15 cellular contexts compared by ENCODE assay signal in the genomic region with DNA sequence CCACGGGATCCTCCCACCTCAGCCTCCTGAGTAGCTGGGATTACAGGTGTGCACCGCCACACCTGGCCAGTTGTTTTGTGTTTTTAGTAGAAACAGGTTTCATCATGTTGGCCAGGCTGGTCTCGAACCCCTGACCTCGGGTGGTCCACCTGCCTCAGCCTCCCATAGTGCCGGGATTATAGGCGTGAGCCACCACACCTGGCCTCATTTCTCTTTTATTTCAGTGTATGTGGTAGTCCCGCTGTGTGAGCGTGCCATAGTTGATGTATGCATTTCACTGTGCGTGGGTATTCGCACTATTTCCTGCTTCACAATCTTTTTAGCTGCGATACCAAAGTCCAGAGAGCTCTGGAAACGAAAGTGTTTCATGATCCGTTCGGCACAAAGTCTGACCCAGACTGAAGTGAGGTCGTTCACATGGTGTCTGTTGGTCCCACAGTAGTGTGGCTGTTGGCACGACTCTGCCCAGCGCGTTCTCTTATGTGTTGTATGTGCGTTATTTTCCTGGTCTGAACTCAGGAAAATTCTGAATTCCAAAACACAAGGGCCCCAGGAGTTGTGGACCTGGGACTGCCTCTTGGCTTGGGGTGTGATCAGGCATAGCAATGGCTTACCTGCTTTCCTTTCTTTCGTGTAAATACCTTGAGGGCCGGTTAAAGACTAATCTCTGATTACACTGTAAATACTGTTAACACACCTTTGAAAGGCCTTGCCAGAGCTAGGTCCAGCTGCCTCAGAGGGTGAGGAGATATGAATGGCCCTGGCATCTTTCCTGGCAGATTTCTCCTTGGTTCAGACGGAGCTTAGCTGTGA. TPM values are rescaled to one million over a fixed set of nuclear protein-coding genes. Genes with fewer than 3 reads are reported as not detected.
DNase-seq lines count a peak whose midpoint lies in the region; ATAC-seq and TF ChIP-seq lines count a peak whose summit lies in the region.
"Had no signal": no experiment of that assay in that cellular context is flagged by ENCODE, and none has a peak within 500 bp of the region (broad histone marks: within the 10 kb centered on the region; RNA-seq: fewer than 3 reads in every experiment).

No MANE protein-coding gene starts in this region.

- ATAC-seq in left lobe of liver = peak; percentile 85
- ATAC-seq: naive thymus-derived CD4-positive, alpha-beta T cell; SK-N-SH treated with all-trans-retinoic acid at 6 μM for 48 hours had no signal

- H3K4me3 ChIP-seq in Peyer's patch = peak overlapping the region in 2 of 4 donors; percentile 22 to 44
- no peak overlapping the region for H3K4me3 ChIP-seq in prostate gland
- H3K4me3 ChIP-seq in spleen = no peak overlapping the region
- H3K4me3 ChIP-seq: PC-9 had no signal

- peak; percentile 19 to 42 for TF ChIP-seq POLR2A in Peyer's patch (IDR thresholded peaks at IDR 0.05)
- no peak for TF ChIP-seq POLR2A in prostate gland (IDR thresholded peaks at IDR 0.05)
- TF ChIP-seq POLR2A in spleen (IDR thresholded peaks at IDR 0.05) = no peak

- H3K4me1 ChIP-seq in Peyer's patch = peaks cover 6 to 76% (median 20%) of the 10 kb centered on the region in 4 donors
- peaks cover 6% of the 10 kb centered on the region for H3K4me1 ChIP-seq in prostate gland (replicated peaks)
- peaks cover 23 to 95% (median 64%) of the 10 kb centered on the region in 6 donors for H3K4me1 ChIP-seq in spleen

- in situ Hi-C loops in G401 (cut with HindIII; ENCODE audit: low sequenced_read_pairs) = no loop called here

- WGBS in prostate gland = 60% methylated on average over 22 of the region's 22 CpGs
- WGBS in spleen, 5 donors = 87 to 95% (median 93%) methylated on average over 22 of the region's 22 CpGs

- no peak for TF ChIP-seq CTCF in Peyer's patch (IDR thresholded peaks at IDR 0.05)
- TF ChIP-seq CTCF in prostate gland (IDR thresholded peaks at IDR 0.05) = no peak
- no peak for TF ChIP-seq CTCF in spleen (IDR thresholded peaks at IDR 0.05 in 8 of 11, conservative IDR thresholded peaks at IDR 0.05 in 3 of 11)

- H3K36me3 ChIP-seq in Peyer's patch (peaks cover 0 to 72% (median 0%) of the 10 kb centered on the region in 3 donors), prostate gland (peaks cover 4 to 11% of the 10 kb centered on the region in 2 donors), spleen (peaks cover 0 to 100% (median 90%) of the 10 kb centered on the region in 6 donors)

- H3K27me3 ChIP-seq in Peyer's patch (no peaks in the 10 kb centered on the region), prostate gland (replicated peaks; ENCODE audit: insufficient read depth) (no peaks in the 10 kb centered on the region), spleen (replicated peaks in 1 of 7) (no peaks in the 10 kb centered on the region)

- H3K27ac ChIP-seq in Peyer's patch (peak overlapping the region in 3 of 4 donors; percentile 65 to 97 (median 90)), prostate gland (peak overlapping the region; percentile 0 to 65), spleen (no peak overlapping the region)
- H3K27ac ChIP-seq: PC-9 had no signal

- DNase-seq in ELF-1 (ENCODE audit: low read depth, low spot score) (peak; percentile 13), Peyer's patch (peak in 2 of 3 donors; percentile 80 to 82), left lobe of liver (ENCODE audit: low spot score) (peak; percentile 82), prostate gland (ENCODE audit: low spot score) (peak; percentile 74), G401 (ENCODE audit: low spot score) (no peak), spleen (no peak), OCI-M1 (lab: John Stamatoyannopoulos, UW) (no peak)
- DNase-seq in activated CD4-positive, CD25-positive, alpha-beta regulatory T cell treated with anti-CD3 and anti-CD28 coated beads, Interleukin-2, amount 50 U/mL, for 72 hours = no peak
- DNase-seq: activated CD4-positive, alpha-beta memory T cell treated with anti-CD3 and anti-CD28 coated beads, Interleukin-2, amount 10 ng/mL, durations not matched to agents 7 days and 5 days; H9; hypothalamus; NCI-H1694; PC-9 had no signal

- intact Hi-C loops in prostate gland (cut with DNase I) (no loop called here), spleen (cut with DNase I; ENCODE audit: low total_unique reads) (no loop called here)

- H3K9me3 ChIP-seq in Peyer's patch (no peaks in the 10 kb centered on the region), prostate gland (no peaks in the 10 kb centered on the region), spleen (no peaks in the 10 kb centered on the region)

RNA-seq across cellular contexts. Expression of gene EPN1, which starts 8.6 kb away (rescaled TPM):
- 100 to 1,000 TPM; 120 to 241 (median 163) TPM for total RNA-seq in Peyer's patch
- total RNA-seq in left lobe of liver = 148 TPM
- total RNA-seq in prostate gland = 100 to 1,000 TPM; 160 to 345 TPM
- total RNA-seq in G401 (2014; rRNA removed; shearing (Covaris generic)) = 40.6 and 89.1 TPM in 2 replicates
- 100 to 1,000 TPM; 100 to 166 (median 129) TPM for total RNA-seq in spleen
- 100 to 1,000 TPM in 1 of 3 donors, 10 to 100 TPM in 2; 36.8 to 115 (median 42.6) TPM for polyA plus RNA-seq in spleen

RNA-seq across cellular contexts. Expression of gene U2AF2, which starts 28.8 kb away (rescaled TPM):
- total RNA-seq in Peyer's patch = 100 to 1,000 TPM; 132 to 292 (median 159) TPM
- 61.7 TPM for total RNA-seq in left lobe of liver
- 100 to 1,000 TPM in 1 of 2 donors, 10 to 100 TPM in 1; 99.2 to 224 TPM for total RNA-seq in prostate gland
- total RNA-seq in G401 (2014; rRNA removed; shearing (Covaris generic)) = 239 and 262 TPM in 2 replicates
- 100 to 1,000 TPM; 109 to 218 (median 176) TPM for total RNA-seq in spleen
- 100 to 1,000 TPM in 1 of 3 donors, 10 to 100 TPM in 2; 67.2 to 190 (median 85.5) TPM for polyA plus RNA-seq in spleen

RNA-seq across cellular contexts. Expression of gene CCDC106, which starts 35.6 kb away (rescaled TPM):
- total RNA-seq in Peyer's patch (10 to 100 TPM in 3 of 4 donors, 1 to 10 TPM in 1; 8.1 to 17.4 (median 14.0) TPM), left lobe of liver (13.5 TPM), prostate gland (10 to 100 TPM; 17.7 to 70.2 TPM), spleen (10 to 100 TPM; 11.9 to 23.4 (median 14.4) TPM)
- total RNA-seq in G401 (2014; rRNA removed; shearing (Covaris generic)) = 24.9 and 29.0 TPM in 2 replicates
- polyA plus RNA-seq in spleen = 10 to 100 TPM; 26.7 to 40.1 (median 37.8) TPM

RNA-seq across cellular contexts. Expression of gene ZNF581, which starts 40.2 kb away (rescaled TPM):
- total RNA-seq in Peyer's patch (10 to 100 TPM in 3 of 4 donors, 1 to 10 TPM in 1; 7.7 to 28.9 (median 14.1) TPM), left lobe of liver (6.1 TPM), prostate gland (10 to 100 TPM; 19.7 to 20.6 TPM), spleen (10 to 100 TPM; 21.4 to 34.9 (median 27.2) TPM)
- 31.0 and 53.7 TPM in 2 replicates for total RNA-seq in G401 (2014; rRNA removed; shearing (Covaris generic))
- 10 to 100 TPM; 39.8 to 46.5 (median 43.6) TPM for polyA plus RNA-seq in spleen

RNA-seq across cellular contexts. Expression of gene ZNF580, which starts 42.9 kb away (rescaled TPM):
- total RNA-seq in Peyer's patch = 10 to 100 TPM; 12.3 to 38.4 (median 25.2) TPM
- total RNA-seq in left lobe of liver = 7.5 TPM
- total RNA-seq in prostate gland = 10 to 100 TPM; 49.7 to 70.5 TPM
- 5.1 and 17.4 TPM in 2 replicates for total RNA-seq in G401 (2014; rRNA removed; shearing (Covaris generic))
- total RNA-seq in spleen = 10 to 100 TPM; 25.4 to 58.7 (median 31.7) TPM
- polyA plus RNA-seq in spleen = 10 to 100 TPM; 18.9 to 36.7 (median 33.3) TPM

Comparison
In these comparisons a context has a peak if more than half of its experiments do, and no peak if none do; other contexts are left out.
1. DNase-seq: peak in ELF-1 (single experiment), Peyer's patch (2 of 3), left lobe of liver (single experiment) and prostate gland (single experiment); none in G401 (single experiment), spleen (single experiment), OCI-M1 (single experiment) and activated CD4-positive, CD25-positive, alpha-beta regulatory T cell treated with anti-CD3 and anti-CD28 coated beads, Interleukin-2, amount 50 U/mL, for 72 hours (single experiment).
2. H3K27ac ChIP-seq: peak in Peyer's patch (3 of 4) and prostate gland (2 of 2); none in spleen (0 of 8).
3. POLR2A ChIP-seq: peak in Peyer's patch (2 of 2); none in prostate gland (single experiment) and spleen (0 of 3).